8 cellular contexts compared by ENCODE assay signal in the genomic region with DNA sequence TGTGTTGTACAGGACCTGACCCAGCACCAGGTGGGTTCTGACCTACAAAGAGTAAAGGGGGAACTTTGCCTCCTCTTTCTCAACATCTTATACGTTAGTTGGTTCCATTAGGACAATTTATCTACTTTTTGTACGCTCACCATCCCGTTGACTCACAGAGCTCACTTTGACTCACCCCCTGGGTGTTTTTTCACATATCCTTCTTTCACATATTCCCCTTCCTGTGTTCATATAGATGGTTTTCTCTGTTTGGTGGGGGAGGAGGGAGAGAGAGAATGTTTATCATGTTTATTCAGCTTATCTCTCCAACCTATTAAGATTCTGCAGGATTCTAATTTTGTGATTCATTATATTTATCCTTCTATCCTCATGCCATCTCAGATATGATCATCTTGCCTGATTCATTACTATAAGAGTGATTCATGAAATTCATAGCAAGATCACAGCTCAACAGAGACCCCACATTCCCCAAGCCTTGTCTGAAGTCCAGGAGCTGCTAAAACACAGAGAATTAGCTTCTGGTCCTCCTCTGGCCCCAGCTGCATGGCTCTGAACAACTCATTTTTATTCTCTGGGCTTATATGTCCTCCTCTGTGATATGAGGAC. TPM values are rescaled to one million over a fixed set of nuclear protein-coding genes. Genes with fewer than 3 reads are reported as not detected.
DNase-seq lines count a peak whose midpoint lies in the region; ATAC-seq and TF ChIP-seq lines count a peak whose summit lies in the region.

No MANE protein-coding gene starts in this region.

- H3K36me3 Mint-ChIP-seq in naive B cell = peaks cover 12 to 19% of the 10 kb centered on the region in 2 donors

- CTCF ChIA-PET in HEK293T (lab: Yijun Ruan, JAX) = interaction anchor here (0.6 to 0.7 kb wide), 2 partner anchors 182 to 286 kb away, joined by 3 to 4 read pairs; no protein-coding TSS in a partner anchor

- no peaks in the 10 kb centered on the region for H3K36me3 ChIP-seq in MG63

- no peak for TF ChIP-seq CTCF in GM12865 (IDR thresholded peaks at IDR 0.05; ENCODE audit: insufficient read depth, low read depth, low read length, missing control alignments)

- peak overlapping the region; percentile 99 to 100 (median 100) for H3K27ac Mint-ChIP-seq in naive B cell

- ATAC-seq in HG03354 (IDR thresholded peaks at IDR 0.05; ENCODE audit: poor library complexity, severe bottlenecking, unreplicated experiment) (peak; percentile 16), naive B cell (ENCODE audit: low read depth in 2 of 2) (peak in 1 of 2 donors; percentile 1), left lobe of liver (no peak)

- H3K9me3 ChIP-seq in MG63 = no peaks in the 10 kb centered on the region

- POLR2A ChIA-PET in HEK293T (lab: Yijun Ruan, JAX) = no interaction called here

- H3K4me1 Mint-ChIP-seq in naive B cell = peaks cover 89 to 99% (median 92%) of the 10 kb centered on the region in 3 donors

- no peak overlapping the region; the same call in 1 of the 2 replicates for H3K4me3 ChIP-seq in GM12865 (ENCODE audit: low read depth, low read length)
- H3K4me3 ChIP-seq in MG63 = no peak overlapping the region

- 0 out of 2 replicates have a peak, but pooled peaks cover 2% of the 10 kb centered on the region for H3K27me3 ChIP-seq in MG63

- H3K9me3 Mint-ChIP-seq in naive B cell = peaks cover 0 to 3% (median 0%) of the 10 kb centered on the region in 7 donors

- DNase-seq in GM12865 (ENCODE audit: low read depth) (peak; percentile 85), naive B cell (no peak), left lobe of liver (ENCODE audit: low spot score) (no peak), MG63 (no peak), NCI-H2029 treated with DMSO at 0.1 percent for 48 hours (lab: John Stamatoyannopoulos, UW) (no peak), HEK293T (ENCODE audit: extremely low spot score) (no peak)
- DNase-seq in activated CD8-positive, alpha-beta memory T cell treated with anti-CD3 and anti-CD28 coated beads, Interleukin-2, amount 50 U/mL, for 48 hours = peak; percentile 64

- H3K4me3 Mint-ChIP-seq in naive B cell = peak overlapping the region; percentile 50 to 85 (median 75)

- no peaks in the 10 kb centered on the region for H3K27me3 Mint-ChIP-seq in naive B cell

TF ChIP-seq in HEK293T, 16 proteins besides CTCF, POLR2A, EP300 and RAD21:
- TF ChIP-seq ARNT (IDR thresholded peaks at IDR 0.05) (no peak), SUZ12 (IDR thresholded peaks at IDR 0.05) (no peak), CTBP1 (IDR thresholded peaks at IDR 0.05; ENCODE audit: borderline replicate concordance) (no peak), NFRKB (IDR thresholded peaks at IDR 0.05) (no peak), BHLHE40 (IDR thresholded peaks at IDR 0.05; ENCODE audit: borderline replicate concordance) (no peak), FOXA1 (IDR thresholded peaks at IDR 0.05) (no peak), SP1 (IDR thresholded peaks at IDR 0.05) (no peak), ELF4 (IDR thresholded peaks at IDR 0.05) (no peak), TARDBP (IDR thresholded peaks at IDR 0.05) (no peak), HDGF (IDR thresholded peaks at IDR 0.05; ENCODE audit: borderline replicate concordance) (no peak), FOXK2 (IDR thresholded peaks at IDR 0.05) (no peak), ZNF384 (IDR thresholded peaks at IDR 0.05) (no peak), FOXM1 (IDR thresholded peaks at IDR 0.05; ENCODE audit: borderline replicate concordance) (no peak), L3MBTL2 (conservative IDR thresholded peaks at IDR 0.05) (no peak), LEF1 (IDR thresholded peaks at IDR 0.05; ENCODE audit: borderline replicate concordance) (no peak)
- TF ChIP-seq, protein P1, sequence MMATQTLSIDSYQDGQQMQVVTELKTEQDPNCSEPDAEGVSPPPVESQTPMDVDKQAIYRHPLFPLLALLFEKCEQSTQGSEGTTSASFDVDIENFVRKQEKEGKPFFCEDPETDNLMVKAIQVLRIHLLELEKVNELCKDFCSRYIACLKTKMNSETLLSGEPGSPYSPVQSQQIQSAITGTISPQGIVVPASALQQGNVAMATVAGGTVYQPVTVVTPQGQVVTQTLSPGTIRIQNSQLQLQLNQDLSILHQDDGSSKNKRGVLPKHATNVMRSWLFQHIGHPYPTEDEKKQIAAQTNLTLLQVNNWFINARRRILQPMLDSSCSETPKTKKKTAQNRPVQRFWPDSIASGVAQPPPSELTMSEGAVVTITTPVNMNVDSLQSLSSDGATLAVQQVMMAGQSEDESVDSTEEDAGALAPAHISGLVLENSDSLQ (IDR thresholded peaks at IDR 0.05) = no peak

RNA-seq across cellular contexts. Expression of gene PRSS2, which starts 37.2 kb away (rescaled TPM):
- polyA plus RNA-seq in naive B cell (ENCODE audit: low read depth in 6 of 6) = under 1 TPM in 1 of 6 donors, not detected in 5; 0.41 TPM
- 53.2 TPM for total RNA-seq in left lobe of liver
- not detected in 2 replicates for total RNA-seq in MG63 (2014; rRNA removed; shearing (Covaris generic); ENCODE audit: low replicate concordance)

RNA-seq across cellular contexts. Expression of gene EPHB6, which starts 46.9 kb away (rescaled TPM):
- 10 to 100 TPM in 5 of 6 donors, 1 to 10 TPM in 1; 10.0 to 32.4 (median 19.0) TPM for polyA plus RNA-seq in naive B cell (ENCODE audit: low read depth in 6 of 6)
- total RNA-seq in left lobe of liver = 5.1 TPM
- 0.96 and 3.6 TPM in 2 replicates for total RNA-seq in MG63 (2014; rRNA removed; shearing (Covaris generic); ENCODE audit: low replicate concordance)

RNA-seq across cellular contexts. Expression of gene PRSS1, which starts 58.7 kb away (rescaled TPM):
- under 1 TPM in 2 of 6 donors, not detected in 4; 0.41 to 0.55 TPM for polyA plus RNA-seq in naive B cell (ENCODE audit: low read depth in 6 of 6)
- total RNA-seq in left lobe of liver = 19.7 TPM
- total RNA-seq in MG63 (2014; rRNA removed; shearing (Covaris generic); ENCODE audit: low replicate concordance) = not detected in 2 replicates

Comparison
In these comparisons a context has a peak if more than half of its experiments do, and no peak if none do; other contexts are left out.
1. DNase-seq: peak in GM12865 (single experiment) and activated CD8-positive, alpha-beta memory T cell treated with anti-CD3 and anti-CD28 coated beads, Interleukin-2, amount 50 U/mL, for 48 hours (single experiment); none in naive B cell (single experiment), left lobe of liver (single experiment), MG63 (single experiment), NCI-H2029 treated with DMSO at 0.1 percent for 48 hours (single experiment) and HEK293T (single experiment).
2. RNA of gene PRSS2, which starts 37.2 kb away (total RNA-seq): 53.2 TPM in left lobe of liver (single experiment); not detected in MG63; every median in the first group is over 10 times any median in the second.
3. RNA of gene PRSS1, which starts 58.7 kb away (total RNA-seq): 19.7 TPM in left lobe of liver (single experiment); not detected in MG63; every median in the first group is over 10 times any median in the second.